9 cellular contexts compared by ENCODE assay signal in the genomic region with DNA sequence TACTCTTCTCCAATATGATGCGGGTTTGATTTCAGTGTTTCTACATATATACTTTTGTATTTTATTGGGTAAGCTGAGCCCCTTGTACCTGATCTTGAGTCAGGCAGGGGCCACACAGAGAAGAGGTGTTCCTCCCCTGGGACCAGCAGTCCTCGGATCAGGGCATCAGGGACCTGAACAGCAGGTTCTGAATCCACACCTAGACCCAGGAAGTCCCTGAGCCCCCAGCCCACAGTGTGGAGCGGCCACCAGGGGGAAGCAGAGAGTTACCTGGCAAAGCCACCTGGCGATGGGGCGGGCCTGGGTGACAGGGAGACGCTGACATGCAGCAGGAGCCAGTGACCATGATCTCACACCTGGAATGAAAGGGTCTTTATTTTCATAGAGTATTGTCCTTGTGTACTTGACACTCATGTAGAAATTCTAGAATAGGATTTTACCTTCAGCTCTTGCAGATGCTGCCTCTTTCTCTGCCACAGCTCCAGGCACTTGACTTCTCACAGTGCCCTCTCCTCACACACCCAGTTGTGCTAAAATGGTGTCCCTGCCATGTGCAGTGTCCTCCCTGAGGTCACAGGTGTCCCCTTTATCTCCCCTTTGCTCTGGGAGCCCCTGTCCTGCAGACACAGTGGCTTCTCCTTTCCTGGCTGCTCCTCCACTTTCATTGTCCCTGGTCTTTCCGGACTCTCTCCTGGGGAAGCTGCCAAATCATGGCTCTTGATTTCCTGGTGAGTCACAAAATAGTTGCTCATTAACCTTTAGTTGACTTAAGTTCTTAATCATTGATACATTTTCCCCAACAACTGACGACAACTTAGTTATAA. TPM values are rescaled to one million over a fixed set of nuclear protein-coding genes. Genes with fewer than 3 reads are reported as not detected.
A peak's percentile ranks its signal among the peaks of the same experiment; 100 is the strongest.
DNase-seq lines count a peak whose midpoint lies in the region; ATAC-seq, FAIRE-seq and TF ChIP-seq lines count a peak whose summit lies in the region.
"Had no signal": no experiment of that assay in that cellular context is flagged by ENCODE, and none has a peak within 500 bp of the region (broad histone marks: within the 10 kb centered on the region; RNA-seq: fewer than 3 reads in every experiment).

No MANE protein-coding gene starts in this region.

- H2AFZ ChIP-seq in astrocyte (ENCODE audit: low read depth, low read length) = no peak overlapping the region

- CTCF ChIA-PET in T-cell (lab: Charles Lee) = interaction anchor here in 1 of 2 donors (0.6 to 1.0 kb wide), 2 partner anchors 173 to 191 kb away, joined by 3 read pairs; no protein-coding TSS in a partner anchor

- peaks cover 21% of the 10 kb centered on the region for H3K27me3 Mint-ChIP-seq in CD4-positive, CD25-positive, alpha-beta regulatory T cell
- H3K27me3 Mint-ChIP-seq in T-cell (peaks cover 0 to 1% of the 10 kb centered on the region in 2 donors), astrocyte (ENCODE audit: low read depth, unreplicated experiment) (peaks cover 70% of the 10 kb centered on the region)

- H3K9me3 Mint-ChIP-seq in CD4-positive, CD25-positive, alpha-beta regulatory T cell = no peaks in the 10 kb centered on the region
- H3K9me3 Mint-ChIP-seq in T-cell (no peaks in the 10 kb centered on the region), astrocyte (ENCODE audit: unreplicated experiment) (no peaks in the 10 kb centered on the region)

- H3K4me3 Mint-ChIP-seq in CD4-positive, CD25-positive, alpha-beta regulatory T cell = no peak overlapping the region
- no peak overlapping the region for H3K4me3 Mint-ChIP-seq in T-cell
- no peak overlapping the region for H3K4me3 Mint-ChIP-seq in astrocyte (ENCODE audit: unreplicated experiment)

- no peak overlapping the region for H3K27ac Mint-ChIP-seq in CD4-positive, CD25-positive, alpha-beta regulatory T cell
- H3K27ac Mint-ChIP-seq in T-cell (no peak overlapping the region), astrocyte (ENCODE audit: unreplicated experiment) (no peak overlapping the region)

- H3K4me3 ChIP-seq in CD4-positive, CD25-positive, alpha-beta regulatory T cell (ENCODE audit: low read depth, low read length) = no peak overlapping the region
- H3K4me3 ChIP-seq in astrocyte (ENCODE audit: insufficient read depth, low read depth, low read length) (no peak overlapping the region), liver (ENCODE audit: low read depth in 1 of 3, low read length in 3 of 3) (no peak overlapping the region)

- no peaks in the 10 kb centered on the region for H3K36me3 ChIP-seq in CD4-positive, CD25-positive, alpha-beta regulatory T cell (ENCODE audit: control insufficient read depth, insufficient read depth, low read length)
- H3K36me3 ChIP-seq in astrocyte (ENCODE audit: insufficient read depth, low read length) = no peaks in the 10 kb centered on the region
- no peaks in the 10 kb centered on the region for H3K36me3 ChIP-seq in liver (ENCODE audit: control insufficient read depth in 4 of 4, insufficient read depth in 3 of 4, low read depth in 1 of 4, low read length in 3 of 4)

- H3K36me3 Mint-ChIP-seq in CD4-positive, CD25-positive, alpha-beta regulatory T cell = no peaks in the 10 kb centered on the region
- no peaks in the 10 kb centered on the region for H3K36me3 Mint-ChIP-seq in T-cell
- no peaks in the 10 kb centered on the region for H3K36me3 Mint-ChIP-seq in astrocyte (ENCODE audit: low read depth, unreplicated experiment)

- FAIRE-seq in astrocyte (lab: Jason Lieb, UNC) = no peak
- no peak for FAIRE-seq in H54 (lab: Jason Lieb, UNC)

- 35% methylated on average over 8 of the region's 8 CpGs for WGBS in liver

- no peaks in the 10 kb centered on the region for H3K79me2 ChIP-seq in astrocyte (ENCODE audit: insufficient read depth, low read length)

- no peaks in the 10 kb centered on the region for H3K4me1 ChIP-seq in CD4-positive, CD25-positive, alpha-beta regulatory T cell (ENCODE audit: control insufficient read depth, insufficient read depth, low read length, poor library complexity, severe bottlenecking)
- H3K4me1 ChIP-seq in astrocyte (ENCODE audit: insufficient read depth, low read length) = no peaks in the 10 kb centered on the region
- H3K4me1 ChIP-seq in liver (ENCODE audit: control insufficient read depth in 4 of 4, insufficient read depth in 4 of 4, low read length in 3 of 4) = peaks cover 12 to 26% (median 23%) of the 10 kb centered on the region in 4 donors

- TF ChIP-seq POLR2A in H54 (IDR thresholded peaks at IDR 0.05; ENCODE audit: low read depth, low read length) = no peak

- peak; percentile 40 to 53 (median 49) for DNase-seq in CD4-positive, CD25-positive, alpha-beta regulatory T cell
- peak; percentile 58 for DNase-seq in HT1080 (ENCODE audit: low read depth)
- DNase-seq in T-cell = peak; percentile 14 to 74 (median 58)
- peak; percentile 6 for DNase-seq in astrocyte (ENCODE audit: low read depth)
- peak; percentile 45 for DNase-seq in stimulated activated CD8-positive, alpha-beta memory T cell treated with anti-CD3 and anti-CD28 coated beads, Interleukin-4, amount 100 ng/mL, for 24 hours (ENCODE audit: low read depth)
- no peak for DNase-seq in H54 (ENCODE audit: insufficient read length, low spot score)

- H3K27ac ChIP-seq in CD4-positive, CD25-positive, alpha-beta regulatory T cell (ENCODE audit: insufficient read depth, low read length, poor library complexity, severe bottlenecking) = no peak overlapping the region
- H3K27ac ChIP-seq in astrocyte (ENCODE audit: low read depth, low read length) (no peak overlapping the region), liver (ENCODE audit: low read depth in 1 of 2, low read length in 2 of 2) (peak overlapping the region; percentile 83 to 86)

- no peaks in the 10 kb centered on the region for H3K27me3 ChIP-seq in CD4-positive, CD25-positive, alpha-beta regulatory T cell (ENCODE audit: control insufficient read depth, insufficient read depth, low read length)
- H3K27me3 ChIP-seq in astrocyte (ENCODE audit: insufficient read depth, low read length) (no peaks in the 10 kb centered on the region), liver (ENCODE audit: control insufficient read depth in 4 of 4, insufficient read depth in 4 of 4, low read length in 3 of 4) (no peaks in the 10 kb centered on the region)

- peaks cover 0 to 3% (median 0%) of the 10 kb centered on the region in 4 donors for H3K4me1 Mint-ChIP-seq in CD4-positive, CD25-positive, alpha-beta regulatory T cell
- peaks cover 0 to 2% (median 0%) of the 10 kb centered on the region in 3 donors for H3K4me1 Mint-ChIP-seq in T-cell
- H3K4me1 Mint-ChIP-seq in astrocyte (ENCODE audit: low read depth, unreplicated experiment) = peaks cover 4% of the 10 kb centered on the region

- peak; percentile 57 to 59 for TF ChIP-seq RAD21 in liver (IDR thresholded peaks at IDR 0.05)

- TF ChIP-seq CTCF in astrocyte (IDR thresholded peaks at IDR 0.05; ENCODE audit: insufficient read depth, low read depth, low read length) (no peak), liver (IDR thresholded peaks at IDR 0.05; ENCODE audit: low read depth, low read length, missing input control) (peak; percentile 71)

- no peak overlapping the region for H3K4me2 ChIP-seq in astrocyte (ENCODE audit: low read length)

- ATAC-seq in CD4-positive, CD25-positive, alpha-beta regulatory T cell (ENCODE audit: low read depth in 2 of 2) = peak in 1 of 2 donors; percentile 64
- ATAC-seq in T-cell (replicated peaks in 1 of 4) (peak; percentile 68 to 77 (median 76)), GM19395 (IDR thresholded peaks at IDR 0.05; ENCODE audit: unreplicated experiment) (no peak)

- POLR2A ChIA-PET in T-cell (lab: Charles Lee) = no interaction called here

- H3K9ac ChIP-seq in astrocyte (ENCODE audit: low read length) = no peak overlapping the region
- H3K9ac ChIP-seq in liver (ENCODE audit: low read depth in 1 of 2, low read length in 2 of 2) = no peak overlapping the region

- H4K20me1 ChIP-seq in astrocyte (ENCODE audit: insufficient read depth, low read length) = no peaks in the 10 kb centered on the region

- no peaks in the 10 kb centered on the region for H3K9me3 ChIP-seq in CD4-positive, CD25-positive, alpha-beta regulatory T cell (ENCODE audit: control insufficient read depth in 2 of 2, low read length in 2 of 2)
- H3K9me3 ChIP-seq in astrocyte (ENCODE audit: insufficient read depth, low read depth, low read length) = no peaks in the 10 kb centered on the region
- no peaks in the 10 kb centered on the region for H3K9me3 ChIP-seq in liver (ENCODE audit: control insufficient read depth in 4 of 4, low read length in 3 of 4)

TF ChIP-seq in liver, 16 proteins besides CTCF, POLR2A, EP300 and RAD21 (continues in another document):
- peak; percentile 42 to 43 for TF ChIP-seq HNF4A (conservative IDR thresholded peaks at IDR 0.05)
- no peak for TF ChIP-seq ATF3 (IDR thresholded peaks at IDR 0.05)
- peak in 1 of 2 donors; percentile 40 for TF ChIP-seq GABPA (IDR thresholded peaks at IDR 0.05 in 1 of 2, conservative IDR thresholded peaks at IDR 0.05 in 1 of 2)
- TF ChIP-seq TAF1 (conservative IDR thresholded peaks at IDR 0.05) = no peak
- TF ChIP-seq EGR1 (IDR thresholded peaks at IDR 0.05; ENCODE audit: low read depth in 2 of 2) = no peak
- TF ChIP-seq MAX (IDR thresholded peaks at IDR 0.05) = peak; percentile 46
- TF ChIP-seq SP1 (IDR thresholded peaks at IDR 0.05) = peak; percentile 69
- no peak for TF ChIP-seq FOXA1 (IDR thresholded peaks at IDR 0.05)
- TF ChIP-seq FOXA2 (IDR thresholded peaks at IDR 0.05) = no peak
- TF ChIP-seq HNF4G (IDR thresholded peaks at IDR 0.05) = no peak
- TF ChIP-seq NR2F2 (IDR thresholded peaks at IDR 0.05) = peak; percentile 59
- TF ChIP-seq RXRA (IDR thresholded peaks at IDR 0.05) = peak in 1 of 2 donors; percentile 59
- peak; percentile 92 to 96 for TF ChIP-seq JUND (IDR thresholded peaks at IDR 0.05)

RNA-seq across cellular contexts. Expression of gene GGTLC2, which starts 48.5 kb away (rescaled TPM):
- not detected for total RNA-seq in CD4-positive, CD25-positive, alpha-beta regulatory T cell
- under 1 TPM in 1 of 4 donors, not detected in 3; 0.24 TPM for polyA plus RNA-seq in CD4-positive, CD25-positive, alpha-beta regulatory T cell
- total RNA-seq in HT1080 (2014; rRNA removed; shearing (Covaris generic)) = not detected in 2 replicates
- not detected in 2 replicates for polyA plus RNA-seq in HT1080 (2015; cell fraction: cytosol; rRNA removed)
- polyA plus RNA-seq in HT1080 (2015; cell fraction: nucleus; rRNA removed) = not detected in 2 replicates
- total RNA-seq in T-cell (not detected), astrocyte (not detected in 2 replicates), liver (not detected)
- not detected for polyA plus RNA-seq in liver
- total RNA-seq: subcutaneous adipose tissue had no signal

Comparison
In these comparisons a context has a peak if more than half of its experiments do, and no peak if none do; other contexts are left out.
1. H3K27ac ChIP-seq: peak in liver (2 of 2); none in CD4-positive, CD25-positive, alpha-beta regulatory T cell (single experiment) and astrocyte (single experiment).